In genomic region chr15:91316123-91316522, GRCh38 we compare ENCODE assay signal across 18 cellular contexts.
DNase-seq lines count a peak whose midpoint lies in the region; ATAC-seq, FAIRE-seq and TF ChIP-seq lines count a peak whose summit lies in the region.
"Had no signal": no experiment of that assay in that cellular context is flagged by ENCODE, and none has a peak within 500 bp of the region (broad histone marks: within the 10 kb centered on the region; RNA-seq: fewer than 3 reads in every experiment).

No MANE protein-coding gene starts in this region.

- ATAC-seq in stimulated activated naive CD8-positive, alpha-beta T cell treated with anti-CD3 and anti-CD28 coated beads, Interleukin-15, amount 100 ng/mL, for 72 hours: peak; percentile 55
- ATAC-seq in stimulated activated naive CD8-positive, alpha-beta T cell treated with anti-CD3 and anti-CD28 coated beads, Interleukin-15, Interleukin-2, amounts not matched to agents 100 U/mL and 50 U/mL, for 24 hours: no peak
- peak; percentile 56 for ATAC-seq in activated T-helper 17 cell treated with anti-CD3 and anti-CD28 coated beads, Interleukin-2, amount 50 U/mL, for 72 hours (replicated peaks)
- ATAC-seq in GM18858 (IDR thresholded peaks at IDR 0.05; ENCODE audit: unreplicated experiment): no peak
- ATAC-seq: HepG2 had no signal

- H3K36me3 Mint-ChIP-seq in activated T-helper 17 cell treated with anti-CD3 and anti-CD28 coated beads, Interleukin-2, amount 50 U/mL, for 72 hours (ENCODE audit: low read depth): no peaks in the 10 kb centered on the region

- no peaks in the 10 kb centered on the region for H3K27me3 Mint-ChIP-seq in stimulated activated naive CD8-positive, alpha-beta T cell treated with anti-CD3 and anti-CD28 coated beads, Interleukin-15, amount 100 ng/mL, for 72 hours
- H3K27me3 Mint-ChIP-seq in activated T-helper 17 cell treated with anti-CD3 and anti-CD28 coated beads, Interleukin-2, amount 50 U/mL, for 72 hours: no peaks in the 10 kb centered on the region

- H3K4me3 ChIP-seq in lower leg skin (ENCODE audit: low read depth, poor library complexity, severe bottlenecking): no peak overlapping the region
- H3K4me3 ChIP-seq: MG63 had no signal

- peaks cover 39% of the 10 kb centered on the region for H3K4me1 Mint-ChIP-seq in stimulated activated naive CD8-positive, alpha-beta T cell treated with anti-CD3 and anti-CD28 coated beads, Interleukin-15, amount 100 ng/mL, for 72 hours
- peaks cover 31% of the 10 kb centered on the region for H3K4me1 Mint-ChIP-seq in activated T-helper 17 cell treated with anti-CD3 and anti-CD28 coated beads, Interleukin-2, amount 50 U/mL, for 72 hours

- intact Hi-C loops in lower leg skin (cut with DNase I; ENCODE audit: low total_unique reads): no loop called here

- no peak overlapping the region for H3K4me3 Mint-ChIP-seq in stimulated activated naive CD8-positive, alpha-beta T cell treated with anti-CD3 and anti-CD28 coated beads, Interleukin-15, amount 100 ng/mL, for 72 hours
- H3K4me3 Mint-ChIP-seq in activated T-helper 17 cell treated with anti-CD3 and anti-CD28 coated beads, Interleukin-2, amount 50 U/mL, for 72 hours: peak overlapping the region; percentile 37

- no peak for TF ChIP-seq POLR2A in lower leg skin (IDR thresholded peaks at IDR 0.05)

- H3K27ac Mint-ChIP-seq in stimulated activated naive CD8-positive, alpha-beta T cell treated with anti-CD3 and anti-CD28 coated beads, Interleukin-15, amount 100 ng/mL, for 72 hours: peak overlapping the region in 1 of 2 donors; percentile 22
- no peak overlapping the region for H3K27ac Mint-ChIP-seq in activated T-helper 17 cell treated with anti-CD3 and anti-CD28 coated beads, Interleukin-2, amount 50 U/mL, for 72 hours

- H3K9me3 Mint-ChIP-seq in stimulated activated naive CD8-positive, alpha-beta T cell treated with anti-CD3 and anti-CD28 coated beads, Interleukin-15, amount 100 ng/mL, for 72 hours: no peaks in the 10 kb centered on the region
- H3K9me3 Mint-ChIP-seq in activated T-helper 17 cell treated with anti-CD3 and anti-CD28 coated beads, Interleukin-2, amount 50 U/mL, for 72 hours: no peaks in the 10 kb centered on the region

- peak; percentile 58 for DNase-seq in NK-92 treated with Interleukin-12 subunit alpha and Interleukin-12 subunit beta, amount 100 ng/mL, for 24 hours (lab: John Stamatoyannopoulos, UW)
- DNase-seq in NK-92 (lab: John Stamatoyannopoulos, UW; ENCODE audit: unreplicated experiment) (no peak), lower leg skin (ENCODE audit: low spot score in 2 of 2) (no peak), RCC 7860 (ENCODE audit: low spot score) (no peak)
- no peak for DNase-seq in stimulated activated naive CD8-positive, alpha-beta T cell treated with anti-CD3 and anti-CD28 coated beads, Interleukin-15, amount 100 ng/mL, for 72 hours
- no peak for DNase-seq in stimulated activated naive CD8-positive, alpha-beta T cell treated with anti-CD3 and anti-CD28 coated beads, Interleukin-15, Interleukin-2, amounts not matched to agents 100 U/mL and 50 U/mL, for 24 hours
- DNase-seq: 8988T, BE2C, EL, MG63, NCI-H1092, NCI-H226, NCI-H526 treated with DMSO at 0.1 percent for 48 hours, OCI-M1 had no signal

- TF ChIP-seq CTCF in lower leg skin (IDR thresholded peaks at IDR 0.05): no peak

- no peak for FAIRE-seq in RCC 7860 (lab: Jason Lieb, UNC)
- FAIRE-seq: H1, HepG2 had no signal

- 59 to 68% methylated on average over 7 of the region's 7 CpGs for WGBS in lower leg skin, 2 donors

Comparison
In these comparisons a context has a peak if more than half of its experiments do, and no peak if none do; other contexts are left out.
1. ATAC-seq: peak in stimulated activated naive CD8-positive, alpha-beta T cell treated with anti-CD3 and anti-CD28 coated beads, Interleukin-15, amount 100 ng/mL, for 72 hours (single experiment) and activated T-helper 17 cell treated with anti-CD3 and anti-CD28 coated beads, Interleukin-2, amount 50 U/mL, for 72 hours (single experiment); none in stimulated activated naive CD8-positive, alpha-beta T cell treated with anti-CD3 and anti-CD28 coated beads, Interleukin-15, Interleukin-2, amounts not matched to agents 100 U/mL and 50 U/mL, for 24 hours (single experiment) and GM18858 (single experiment).